ENCODE assay signal across 9 cellular contexts in genomic region chr2:189444322-189444721, GRCh38. TPM values are rescaled to one million over a fixed set of nuclear protein-coding genes. Genes with fewer than 3 reads are reported as not detected.
DNase-seq lines count a peak whose midpoint lies in the region; ATAC-seq, FAIRE-seq and TF ChIP-seq lines count a peak whose summit lies in the region.
"Had no signal": no experiment of that assay in that cellular context is flagged by ENCODE, and none has a peak within 500 bp of the region (broad histone marks: within the 10 kb centered on the region; RNA-seq: fewer than 3 reads in every experiment).

No MANE protein-coding gene starts in this region.

- H3K4me2 ChIP-seq in HepG2 (ENCODE audit: low read depth, low read length), result no peak overlapping the region
- H3K4me2 ChIP-seq in hepatocyte, result no peak overlapping the region

- no peak for FAIRE-seq in HepG2 (lab: Jason Lieb, UNC)

- no peak for TF ChIP-seq RAD21 in HepG2 (CRISPR knock-in tag; IDR thresholded peaks at IDR 0.05)

- no peaks in the 10 kb centered on the region for H3K9me2 ChIP-seq in hepatocyte (replicated peaks; ENCODE audit: insufficient read depth)

- DNase-seq in HepG2 (ENCODE audit: low spot score) (no peak), right lobe of liver (no peak), OCI-M1 (lab: John Stamatoyannopoulos, UW) (peak; percentile 47), stromal cell of bone marrow (ENCODE audit: low read depth) (peak; percentile 15), hepatocyte (ENCODE audit: low spot score) (no peak), stomach (no peak)
- DNase-seq: CD8-positive, alpha-beta memory T cell had no signal

- H3K9ac ChIP-seq in HepG2 (ENCODE audit: insufficient read depth, low read depth, low read length), result no peak overlapping the region

- in situ Hi-C loops in HepG2 (cut with HindIII; ENCODE audit: extremely low pct_ligation_motif_present, low pct_unique_long_range_greater_than_20kb), result loop anchor here (25.0 kb wide), 1 partner anchor 1907 kb away; no protein-coding TSS in a partner anchor

- TF ChIP-seq CTCF in HepG2 (CRISPR knock-in tag; IDR thresholded peaks at IDR 0.05), result no peak
- no peak for TF ChIP-seq CTCF in right lobe of liver (IDR thresholded peaks at IDR 0.05)
- no peak for TF ChIP-seq CTCF in hepatocyte (IDR thresholded peaks at IDR 0.05; ENCODE audit: poor library complexity)
- no peak for TF ChIP-seq CTCF in stomach (IDR thresholded peaks at IDR 0.05)

- ATAC-seq in HepG2 (no peak), right lobe of liver (no peak), HG02852 (IDR thresholded peaks at IDR 0.05; ENCODE audit: unreplicated experiment) (peak; percentile 32), HG03025 (IDR thresholded peaks at IDR 0.05; ENCODE audit: low FRiP score, unreplicated experiment) (no peak)

- peaks cover 61% of the 10 kb centered on the region for H3K79me2 ChIP-seq in HepG2 (ENCODE audit: insufficient read depth, low read length)
- peaks cover 70% of the 10 kb centered on the region for H3K79me2 ChIP-seq in hepatocyte

- no TSS peak for BruUV-seq in HepG2 (replicated peaks; lab: Mats Ljungman, UMichigan)

- POLR2A ChIA-PET in HepG2 (lab: Yijun Ruan, JAX), result interaction anchor here (1.4 kb wide), 1 partner anchor 136 kb away, joined by 3 read pairs; the partner anchor contains the start of gene SLC40A1

- H3K36me3 ChIP-seq in HepG2 (replicated peaks in 1 of 2; ENCODE audit: control insufficient read depth in 1 of 2, insufficient read depth in 2 of 2, low read length in 2 of 2), result peaks cover 6 to 28% of the 10 kb centered on the region in 2 experiments
- peaks cover 0 to 12% (median 5%) of the 10 kb centered on the region in 4 donors for H3K36me3 ChIP-seq in right lobe of liver
- no peaks in the 10 kb centered on the region for H3K36me3 ChIP-seq in hepatocyte (replicated peaks; ENCODE audit: insufficient read depth, low read depth)
- peaks cover 9 to 19% (median 18%) of the 10 kb centered on the region in 4 donors for H3K36me3 ChIP-seq in stomach

- peaks cover 41% of the 10 kb centered on the region for H3K4me1 ChIP-seq in HepG2 (ENCODE audit: insufficient read depth, low read length)
- H3K4me1 ChIP-seq in right lobe of liver, result peaks cover 0 to 14% (median 3%) of the 10 kb centered on the region in 4 donors
- no peaks in the 10 kb centered on the region for H3K4me1 ChIP-seq in hepatocyte (ENCODE audit: insufficient read depth)
- peaks cover 14 to 46% (median 37%) of the 10 kb centered on the region in 4 donors for H3K4me1 ChIP-seq in stomach

- no peak overlapping the region; a peak in 1 of 6 replicates for H3K4me3 ChIP-seq in HepG2 (replicated peaks in 1 of 3; ENCODE audit: insufficient read depth in 1 of 3, low read depth in 2 of 3, low read length in 3 of 3)
- no peak overlapping the region for H3K4me3 ChIP-seq in right lobe of liver
- H3K4me3 ChIP-seq in hepatocyte, result no peak overlapping the region
- no peak overlapping the region for H3K4me3 ChIP-seq in stomach

- no peaks in the 10 kb centered on the region for H4K20me1 ChIP-seq in HepG2 (ENCODE audit: insufficient read depth, low read length)
- H4K20me1 ChIP-seq in hepatocyte (ENCODE audit: insufficient read depth, poor library complexity, severe bottlenecking), result no peaks in the 10 kb centered on the region

- H3K27ac ChIP-seq in HepG2 (ENCODE audit: extremely low read length, insufficient read depth, low read length) (no peak overlapping the region), right lobe of liver (no peak overlapping the region), hepatocyte (no peak overlapping the region), stomach (no peak overlapping the region)

- TF ChIP-seq EP300 in HepG2 (IDR thresholded peaks at IDR 0.05; ENCODE audit: low read depth in 2 of 2, low read length in 2 of 2) (no peak), HepG2 (CRISPR knock-in tag; IDR thresholded peaks at IDR 0.05; ENCODE audit: borderline replicate concordance) (no peak), stomach (IDR thresholded peaks at IDR 0.05) (no peak)

- H3K9me3 ChIP-seq in HepG2 (ENCODE audit: low read length) (no peaks in the 10 kb centered on the region), right lobe of liver (no peaks in the 10 kb centered on the region), hepatocyte (ENCODE audit: low read depth) (no peaks in the 10 kb centered on the region), stomach (no peaks in the 10 kb centered on the region)

- H3K27me3 ChIP-seq in HepG2 (ENCODE audit: control insufficient read depth in 1 of 2, insufficient read depth in 2 of 2, low read length in 2 of 2) (no peaks in the 10 kb centered on the region; a peak in 1 of 5 replicates), right lobe of liver (no peaks in the 10 kb centered on the region), hepatocyte (no peaks in the 10 kb centered on the region), stomach (no peaks in the 10 kb centered on the region)

- whole genome bisulfite sequencing in HepG2 (ENCODE audit: low lambda C conversion rate), result 100% methylated on average over 1 of the region's 1 CpG
- no CpG with 5 or more reads among the region's 1 CpG for WGBS in right lobe of liver (ENCODE audit: insufficient coverage, low coverage, low lambda C conversion rate, missing lambda C conversion rate)
- 86% methylated on average over 1 of the region's 1 CpG for WGBS in hepatocyte (ENCODE audit: low lambda C conversion rate, missing lambda C conversion rate)
- 72 to 100% (median 92%) methylated on average over 1 of the region's 1 CpG for WGBS in stomach, 5 donors

- no peak overlapping the region for H2AFZ ChIP-seq in HepG2 (ENCODE audit: low read length)
- no peak overlapping the region for H2AFZ ChIP-seq in hepatocyte

- intact Hi-C loops in HepG2 (cut with micrococcal nuclease; ENCODE audit: unreplicated experiment), result loop anchor here (5.0 kb wide), 1 partner anchor 338 kb away; the partner anchor contains the start of genes ORMDL1 and PMS1
- intact Hi-C loops in right lobe of liver (cut with DNase I), result no loop called here
- intact Hi-C loops in stomach (cut with DNase I; ENCODE audit: low total_unique reads), result no loop called here

- CTCF ChIA-PET in HepG2 (lab: Yijun Ruan, JAX; ENCODE audit: low intra/inter-chr PET ratio, low total read pairs), result no interaction called here

- TF ChIP-seq POLR2A in HepG2 (IDR thresholded peaks at IDR 0.05; ENCODE audit: insufficient read depth in 1 of 2, low read depth in 2 of 2, low read length in 2 of 2), result no peak
- no peak for TF ChIP-seq POLR2A in right lobe of liver (IDR thresholded peaks at IDR 0.05)
- no peak for TF ChIP-seq POLR2A in stomach (IDR thresholded peaks at IDR 0.05)

TF ChIP-seq in HepG2, 621 proteins besides CTCF, POLR2A, EP300 and RAD21:
- TF ChIP-seq NR1H2 (CRISPR knock-in tag; IDR thresholded peaks at IDR 0.05; ENCODE audit: borderline replicate concordance, low read depth) (no peak), ONECUT2 (CRISPR knock-in tag; IDR thresholded peaks at IDR 0.05) (no peak), GZF1 (CRISPR knock-in tag; IDR thresholded peaks at IDR 0.05) (no peak), RBFOX2 (IDR thresholded peaks at IDR 0.05; ENCODE audit: low read depth, low read length) (0 out of 2 replicates have a peak, but pooled peaks have one; percentile 31), ZSCAN22 (CRISPR knock-in tag; IDR thresholded peaks at IDR 0.05) (no peak), ZNF282 (IDR thresholded peaks at IDR 0.05; ENCODE audit: partially characterized antibody) (no peak), ZNF136 (CRISPR knock-in tag; IDR thresholded peaks at IDR 0.05; ENCODE audit: low read depth) (no peak), PHF8 (CRISPR knock-in tag; IDR thresholded peaks at IDR 0.05) (no peak)

RNA-seq across cellular contexts. Expression of gene WDR75, which starts 3.0 kb away (rescaled TPM):
- total RNA-seq in HepG2 (2016; rRNA removed; fragmentation: Illumina TruSeq; extraction: Trizol) (74.1 and 106 TPM in 2 replicates), right lobe of liver (10 to 100 TPM in 4 of 6 experiments, 1 to 10 TPM in 2; 7.5 to 19.5 (median 11.8) TPM), hepatocyte (38.7 and 45.3 TPM in 2 replicates), stomach (10 to 100 TPM in 4 of 5 donors, 1 to 10 TPM in 1; 6.1 to 89.9 (median 66.9) TPM)
- total RNA-seq in HepG2 (2016; cell fraction: cytosol; rRNA removed; fragmentation: Illumina TruSeq; extraction: Trizol; ENCODE audit: low read depth), result 6.7 and 7.8 TPM in 2 replicates
- 78.8 and 111 TPM in 2 replicates for total RNA-seq in HepG2 (2016; cell fraction: insoluble cytoplasmic fraction; rRNA removed; fragmentation: Illumina TruSeq; extraction: Trizol)
- total RNA-seq in HepG2 (2016; cell fraction: membrane; rRNA removed; fragmentation: Illumina TruSeq; extraction: Trizol), result 18.3 and 22.3 TPM in 2 replicates
- total RNA-seq in HepG2 (2016; cell fraction: nucleus; rRNA removed; fragmentation: Illumina TruSeq; extraction: Trizol), result 104 and 105 TPM in 2 replicates
- polyA plus RNA-seq in HepG2 (2011; rRNA removed) (54.5 and 63.0 TPM in 2 replicates), hepatocyte (20.1 and 21.0 TPM in 2 replicates), stomach (10 to 100 TPM; 12.1 to 21.4 (median 14.0) TPM)
- polyA plus RNA-seq in HepG2 (2011; cell fraction: cytosol; rRNA removed), result 11.8 and 17.9 TPM in 2 replicates
- 60.9 and 85.0 TPM in 2 replicates for polyA plus RNA-seq in HepG2 (2011; cell fraction: nucleus; rRNA removed)
- polyA plus RNA-seq in HepG2 (2012), result 34.1 and 68.0 TPM in 2 replicates
- polyA plus RNA-seq in HepG2 (2016; cell fraction: cytosol; fragmentation: Illumina TruSeq; extraction: Trizol; ENCODE audit: low read depth), result 2.4 and 2.5 TPM in 2 replicates
- polyA plus RNA-seq in HepG2 (2016; cell fraction: insoluble cytoplasmic fraction; fragmentation: Illumina TruSeq; extraction: Trizol; ENCODE audit: low read depth), result 68.6 and 69.2 TPM in 2 replicates
- 5.7 and 7.8 TPM in 2 replicates for polyA plus RNA-seq in HepG2 (2016; cell fraction: membrane; fragmentation: Illumina TruSeq; extraction: Trizol; ENCODE audit: low read depth)
- 100 and 103 TPM in 2 replicates for polyA plus RNA-seq in HepG2 (2016; cell fraction: nucleus; fragmentation: Illumina TruSeq; extraction: Trizol; ENCODE audit: insufficient read depth, low read depth)
- 46.4 and 64.2 TPM in 2 replicates for polyA minus RNA-seq in HepG2 (2011; rRNA and poly(A)+ RNA removed; ENCODE audit: low replicate concordance)
- 20.1 and 21.0 TPM in 2 replicates for polyA minus RNA-seq in HepG2 (2011; cell fraction: cytosol; rRNA and poly(A)+ RNA removed)
- polyA minus RNA-seq in HepG2 (2011; cell fraction: nucleus; rRNA and poly(A)+ RNA removed), result 240 and 258 TPM in 2 replicates

Comparison
In these comparisons a context has a peak if more than half of its experiments do, and no peak if none do; other contexts are left out.
1. DNase-seq: peak in OCI-M1 (single experiment) and stromal cell of bone marrow (single experiment); none in HepG2 (single experiment), right lobe of liver (0 of 3), hepatocyte (single experiment) and stomach (single experiment).